9 cellular contexts compared by ENCODE assay signal in genomic region chr15:32385823-32386495, GRCh38. TPM values are rescaled to one million over a fixed set of nuclear protein-coding genes. Genes with fewer than 3 reads are reported as not detected.
"Had no signal": no experiment of that assay in that cellular context is flagged by ENCODE, and none has a peak within 500 bp of the region (broad histone marks: within the 10 kb centered on the region; RNA-seq: fewer than 3 reads in every experiment).

No MANE protein-coding gene starts in this region.

RNA-seq across cellular contexts. Expression of gene GOLGA8K, which starts 17.1 kb away (rescaled TPM):
- total RNA-seq: hepatocyte, kidney epithelial cell, left colon, lung microvascular endothelial cell, myocyte had no signal
- polyA plus RNA-seq: hepatocyte; immature natural killer cell; keratinocyte; liver; naive thymus-derived CD4-positive, alpha-beta T cell had no signal
